8 cellular contexts compared by ENCODE assay signal in the genomic region with DNA sequence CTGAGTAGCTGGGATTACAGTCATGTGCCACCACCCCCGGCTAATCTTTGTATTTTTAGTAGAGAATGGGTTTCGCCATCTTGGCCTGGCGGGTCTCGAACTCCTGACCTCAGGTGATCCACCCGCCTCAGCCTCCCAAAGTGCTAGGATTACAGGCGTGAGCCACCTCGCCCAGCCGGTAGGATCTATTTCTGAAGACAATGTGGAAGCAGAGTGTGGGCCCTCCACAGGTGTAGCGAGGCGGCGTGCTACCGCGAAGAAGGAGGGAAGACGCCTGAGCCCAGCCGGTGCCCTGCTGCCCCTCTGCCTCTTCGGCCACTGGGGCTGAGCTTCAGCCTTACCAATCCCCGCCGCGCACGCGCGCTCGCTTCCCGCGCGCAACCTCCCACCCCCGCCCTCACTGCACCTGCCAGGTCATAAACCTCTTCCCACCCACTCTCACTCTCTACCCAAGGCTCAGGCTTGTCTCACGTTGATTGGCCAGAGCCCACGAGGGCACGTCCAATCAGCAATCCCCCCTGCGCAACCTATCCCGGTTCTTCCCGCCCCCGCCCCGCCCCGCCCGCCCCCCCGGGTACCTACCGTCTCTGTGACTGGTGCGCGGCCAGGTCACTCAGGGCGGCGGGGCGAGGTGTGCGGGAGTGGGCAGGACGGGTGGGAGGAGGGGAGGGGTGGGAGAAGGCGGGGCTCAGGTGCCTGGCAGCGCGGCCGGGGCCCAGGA. TPM values are rescaled to one million over a fixed set of nuclear protein-coding genes. Genes with fewer than 3 reads are reported as not detected.
A peak's percentile ranks its signal among the peaks of the same experiment; 100 is the strongest.
DNase-seq lines count a peak whose midpoint lies in the region; ATAC-seq and TF ChIP-seq lines count a peak whose summit lies in the region.

No MANE protein-coding gene starts in this region.

- peak overlapping the region; percentile 32 for H3K27ac ChIP-seq in KMS-11

- POLR2A ChIA-PET in activated naive CD8-positive, alpha-beta T cell treated with anti-CD3 and anti-CD28 coated beads, Interleukin-2, amount 10 ng/mL, durations not matched to agents 7 days and 5 days (lab: Charles Lee), result interaction anchor here (1.4 kb wide), 1 partner anchor 1031 kb away, joined by 4 read pairs; the partner anchor contains the start of gene JUN

- H3K4me3 Mint-ChIP-seq in activated naive CD8-positive, alpha-beta T cell treated with anti-CD3 and anti-CD28 coated beads, Interleukin-2, amount 10 ng/mL, durations not matched to agents 7 days and 5 days, result no peak overlapping the region
- peak overlapping the region in 1 of 2 donors; percentile 72 for H3K4me3 Mint-ChIP-seq in CD14-positive monocyte

- H2AFZ ChIP-seq in KMS-11 (ENCODE audit: low read depth), result peak overlapping the region; percentile 90

- H3K79me2 ChIP-seq in KMS-11 (ENCODE audit: insufficient read depth, low read depth), result peaks cover 42% of the 10 kb centered on the region; the same call in 1 of the 2 replicates

- H4K20me1 ChIP-seq in KMS-11 (ENCODE audit: insufficient read depth), result no peaks in the 10 kb centered on the region

- H3K4me3 ChIP-seq in KMS-11 (IDR thresholded peaks at IDR 0.05; ENCODE audit: insufficient read depth, low read depth, low read length), result peak overlapping the region; percentile 41

- DNase-seq in D341Med (ENCODE audit: low spot score), result peak; percentile 94
- DNase-seq in activated naive CD8-positive, alpha-beta T cell treated with anti-CD3 and anti-CD28 coated beads, Interleukin-2, amount 10 ng/mL, durations not matched to agents 7 days and 5 days, result peak; percentile 83
- peak; percentile 26 to 29 for DNase-seq in hippocampal formation (lab: John Stamatoyannopoulos, UW)
- peak; percentile 77 for DNase-seq in retina
- DNase-seq in CD14-positive monocyte (ENCODE audit: low spot score), result no peak

- ATAC-seq in GM21515 (IDR thresholded peaks at IDR 0.05; ENCODE audit: unreplicated experiment), result peak; percentile 96
- ATAC-seq in SK-N-SH treated with all-trans-retinoic acid at 6 μM for 48 hours, result peak; percentile 97
- peak; percentile 98 for ATAC-seq in activated naive CD8-positive, alpha-beta T cell treated with anti-CD3 and anti-CD28 coated beads, Interleukin-2, amount 10 ng/mL, durations not matched to agents 7 days and 5 days (ENCODE audit: low read depth)

- H3K9ac ChIP-seq in KMS-11, result peak overlapping the region; percentile 82; the same call in 1 of the 2 replicates

- TF ChIP-seq CTCF in KMS-11 (conservative IDR thresholded peaks at IDR 0.05; ENCODE audit: low read depth, low read length) (no peak), CD14-positive monocyte (IDR thresholded peaks at IDR 0.05) (no peak)

- no peaks in the 10 kb centered on the region for H3K9me3 Mint-ChIP-seq in activated naive CD8-positive, alpha-beta T cell treated with anti-CD3 and anti-CD28 coated beads, Interleukin-2, amount 10 ng/mL, durations not matched to agents 7 days and 5 days
- peaks cover 0 to 10% (median 4%) of the 10 kb centered on the region in 7 donors for H3K9me3 Mint-ChIP-seq in CD14-positive monocyte

- H3K27me3 Mint-ChIP-seq in activated naive CD8-positive, alpha-beta T cell treated with anti-CD3 and anti-CD28 coated beads, Interleukin-2, amount 10 ng/mL, durations not matched to agents 7 days and 5 days, result peaks cover 18% of the 10 kb centered on the region
- peaks cover 15 to 23% (median 17%) of the 10 kb centered on the region in 3 donors for H3K27me3 Mint-ChIP-seq in CD14-positive monocyte (ENCODE audit: low read depth in 3 of 3)

- intact Hi-C loops in CD14-positive monocyte (cut with micrococcal nuclease), result no loop called here

- peaks cover 5% of the 10 kb centered on the region for H3K4me1 Mint-ChIP-seq in activated naive CD8-positive, alpha-beta T cell treated with anti-CD3 and anti-CD28 coated beads, Interleukin-2, amount 10 ng/mL, durations not matched to agents 7 days and 5 days
- H3K4me1 Mint-ChIP-seq in CD14-positive monocyte, result peaks cover 14% of the 10 kb centered on the region

- H3K4me1 ChIP-seq in KMS-11 (ENCODE audit: low read depth, poor library complexity, severe bottlenecking), result peaks cover 34% of the 10 kb centered on the region

- H3K27ac Mint-ChIP-seq in activated naive CD8-positive, alpha-beta T cell treated with anti-CD3 and anti-CD28 coated beads, Interleukin-2, amount 10 ng/mL, durations not matched to agents 7 days and 5 days, result peak overlapping the region; percentile 89
- H3K27ac Mint-ChIP-seq in CD14-positive monocyte, result no peak overlapping the region

- no peaks in the 10 kb centered on the region for H3K36me3 Mint-ChIP-seq in activated naive CD8-positive, alpha-beta T cell treated with anti-CD3 and anti-CD28 coated beads, Interleukin-2, amount 10 ng/mL, durations not matched to agents 7 days and 5 days
- H3K36me3 Mint-ChIP-seq in CD14-positive monocyte, result peaks cover 2 to 3% of the 10 kb centered on the region in 2 donors

- no peaks in the 10 kb centered on the region for H3K36me3 ChIP-seq in KMS-11 (ENCODE audit: insufficient read depth)

- peak overlapping the region; percentile 69 for H3K4me2 ChIP-seq in KMS-11

- no peaks in the 10 kb centered on the region for H3K27me3 ChIP-seq in KMS-11 (ENCODE audit: insufficient read depth, low read depth)

TF ChIP-seq in SK-N-SH treated with all-trans-retinoic acid at 6 μM for 48 hours, 23 proteins besides CTCF, POLR2A, EP300 and RAD21:
- no peak for TF ChIP-seq TSHZ2 (CRISPR knock-in tag; IDR thresholded peaks at IDR 0.05)
- TF ChIP-seq, protein P1, sequence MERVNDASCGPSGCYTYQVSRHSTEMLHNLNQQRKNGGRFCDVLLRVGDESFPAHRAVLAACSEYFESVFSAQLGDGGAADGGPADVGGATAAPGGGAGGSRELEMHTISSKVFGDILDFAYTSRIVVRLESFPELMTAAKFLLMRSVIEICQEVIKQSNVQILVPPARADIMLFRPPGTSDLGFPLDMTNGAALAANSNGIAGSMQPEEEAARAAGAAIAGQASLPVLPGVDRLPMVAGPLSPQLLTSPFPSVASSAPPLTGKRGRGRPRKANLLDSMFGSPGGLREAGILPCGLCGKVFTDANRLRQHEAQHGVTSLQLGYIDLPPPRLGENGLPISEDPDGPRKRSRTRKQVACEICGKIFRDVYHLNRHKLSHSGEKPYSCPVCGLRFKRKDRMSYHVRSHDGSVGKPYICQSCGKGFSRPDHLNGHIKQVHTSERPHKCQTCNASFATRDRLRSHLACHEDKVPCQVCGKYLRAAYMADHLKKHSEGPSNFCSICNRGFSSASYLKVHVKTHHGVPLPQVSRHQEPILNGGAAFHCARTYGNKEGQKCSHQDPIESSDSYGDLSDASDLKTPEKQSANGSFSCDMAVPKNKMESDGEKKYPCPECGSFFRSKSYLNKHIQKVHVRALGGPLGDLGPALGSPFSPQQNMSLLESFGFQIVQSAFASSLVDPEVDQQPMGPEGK (CRISPR knock-in tag; IDR thresholded peaks at IDR 0.05; ENCODE audit: borderline replicate concordance), result no peak
- no peak for TF ChIP-seq ARNTL (CRISPR knock-in tag; IDR thresholded peaks at IDR 0.05; ENCODE audit: borderline replicate concordance, low read depth)
- TF ChIP-seq POU6F1 (CRISPR knock-in tag; IDR thresholded peaks at IDR 0.05; ENCODE audit: borderline replicate concordance, low read depth), result no peak

RNA-seq across cellular contexts. Expression of gene HOOK1, which starts 0.4 kb away (rescaled TPM):
- 10 to 100 TPM in 1 of 2 experiments, 1 to 10 TPM in 1; 8.6 to 11.1 TPM for total RNA-seq in activated naive CD8-positive, alpha-beta T cell treated with anti-CD3 and anti-CD28 coated beads, Interleukin-2, amount 10 ng/mL, durations not matched to agents 7 days and 5 days
- polyA plus RNA-seq in CD14-positive monocyte, result not detected
